In the genomic region with DNA sequence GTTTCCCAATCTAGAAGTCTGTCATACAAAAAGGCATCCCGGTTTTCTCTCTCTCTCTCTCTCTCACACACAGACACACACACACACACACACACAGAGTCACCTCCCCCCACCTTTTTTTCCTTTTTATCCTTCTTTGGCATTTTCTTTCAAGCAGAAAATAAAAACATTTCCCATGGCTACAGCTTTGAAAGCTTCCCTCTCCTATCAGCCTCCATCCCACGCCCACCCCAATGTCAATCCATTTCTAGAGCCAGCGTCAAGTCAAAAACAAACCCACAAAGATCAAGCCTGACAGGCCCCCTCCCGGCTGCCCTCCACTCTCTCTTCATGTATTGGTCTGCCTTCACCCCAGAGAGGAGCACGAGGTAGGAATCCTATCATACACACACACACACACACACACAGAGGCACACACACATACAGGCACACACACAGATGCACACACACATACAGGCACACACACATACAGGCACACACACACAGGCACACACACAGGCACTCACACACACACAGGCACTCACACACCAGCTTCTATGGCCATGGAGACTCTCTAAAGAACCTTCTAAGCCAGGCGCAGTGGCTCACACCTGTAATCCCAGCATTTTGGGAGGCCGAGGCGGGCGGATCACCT, we compare ENCODE assay signal across 2 cellular contexts.
TF ChIP-seq lines count a peak whose summit lies in the region.

No MANE protein-coding gene starts in this region.

TF ChIP-seq in HEK293, 187 proteins besides CTCF, POLR2A, EP300 and RAD21 (continued from another document and continues in another):
- TF ChIP-seq, protein P1, sequence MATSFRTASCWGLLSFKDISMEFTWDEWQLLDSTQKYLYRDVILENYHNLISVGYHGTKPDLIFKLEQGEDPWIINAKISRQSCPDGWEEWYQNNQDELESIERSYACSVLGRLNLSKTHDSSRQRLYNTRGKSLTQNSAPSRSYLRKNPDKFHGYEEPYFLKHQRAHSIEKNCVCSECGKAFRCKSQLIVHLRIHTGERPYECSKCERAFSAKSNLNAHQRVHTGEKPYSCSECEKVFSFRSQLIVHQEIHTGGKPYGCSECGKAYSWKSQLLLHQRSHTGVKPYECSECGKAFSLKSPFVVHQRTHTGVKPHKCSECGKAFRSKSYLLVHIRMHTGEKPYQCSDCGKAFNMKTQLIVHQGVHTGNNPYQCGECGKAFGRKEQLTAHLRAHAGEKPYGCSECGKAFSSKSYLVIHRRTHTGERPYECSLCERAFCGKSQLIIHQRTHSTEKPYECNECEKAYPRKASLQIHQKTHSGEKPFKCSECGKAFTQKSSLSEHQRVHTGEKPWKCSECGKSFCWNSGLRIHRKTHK (tag by site-specific recombination; IDR thresholded peaks at IDR 0.05) = no peak
- TF ChIP-seq, protein P2, sequence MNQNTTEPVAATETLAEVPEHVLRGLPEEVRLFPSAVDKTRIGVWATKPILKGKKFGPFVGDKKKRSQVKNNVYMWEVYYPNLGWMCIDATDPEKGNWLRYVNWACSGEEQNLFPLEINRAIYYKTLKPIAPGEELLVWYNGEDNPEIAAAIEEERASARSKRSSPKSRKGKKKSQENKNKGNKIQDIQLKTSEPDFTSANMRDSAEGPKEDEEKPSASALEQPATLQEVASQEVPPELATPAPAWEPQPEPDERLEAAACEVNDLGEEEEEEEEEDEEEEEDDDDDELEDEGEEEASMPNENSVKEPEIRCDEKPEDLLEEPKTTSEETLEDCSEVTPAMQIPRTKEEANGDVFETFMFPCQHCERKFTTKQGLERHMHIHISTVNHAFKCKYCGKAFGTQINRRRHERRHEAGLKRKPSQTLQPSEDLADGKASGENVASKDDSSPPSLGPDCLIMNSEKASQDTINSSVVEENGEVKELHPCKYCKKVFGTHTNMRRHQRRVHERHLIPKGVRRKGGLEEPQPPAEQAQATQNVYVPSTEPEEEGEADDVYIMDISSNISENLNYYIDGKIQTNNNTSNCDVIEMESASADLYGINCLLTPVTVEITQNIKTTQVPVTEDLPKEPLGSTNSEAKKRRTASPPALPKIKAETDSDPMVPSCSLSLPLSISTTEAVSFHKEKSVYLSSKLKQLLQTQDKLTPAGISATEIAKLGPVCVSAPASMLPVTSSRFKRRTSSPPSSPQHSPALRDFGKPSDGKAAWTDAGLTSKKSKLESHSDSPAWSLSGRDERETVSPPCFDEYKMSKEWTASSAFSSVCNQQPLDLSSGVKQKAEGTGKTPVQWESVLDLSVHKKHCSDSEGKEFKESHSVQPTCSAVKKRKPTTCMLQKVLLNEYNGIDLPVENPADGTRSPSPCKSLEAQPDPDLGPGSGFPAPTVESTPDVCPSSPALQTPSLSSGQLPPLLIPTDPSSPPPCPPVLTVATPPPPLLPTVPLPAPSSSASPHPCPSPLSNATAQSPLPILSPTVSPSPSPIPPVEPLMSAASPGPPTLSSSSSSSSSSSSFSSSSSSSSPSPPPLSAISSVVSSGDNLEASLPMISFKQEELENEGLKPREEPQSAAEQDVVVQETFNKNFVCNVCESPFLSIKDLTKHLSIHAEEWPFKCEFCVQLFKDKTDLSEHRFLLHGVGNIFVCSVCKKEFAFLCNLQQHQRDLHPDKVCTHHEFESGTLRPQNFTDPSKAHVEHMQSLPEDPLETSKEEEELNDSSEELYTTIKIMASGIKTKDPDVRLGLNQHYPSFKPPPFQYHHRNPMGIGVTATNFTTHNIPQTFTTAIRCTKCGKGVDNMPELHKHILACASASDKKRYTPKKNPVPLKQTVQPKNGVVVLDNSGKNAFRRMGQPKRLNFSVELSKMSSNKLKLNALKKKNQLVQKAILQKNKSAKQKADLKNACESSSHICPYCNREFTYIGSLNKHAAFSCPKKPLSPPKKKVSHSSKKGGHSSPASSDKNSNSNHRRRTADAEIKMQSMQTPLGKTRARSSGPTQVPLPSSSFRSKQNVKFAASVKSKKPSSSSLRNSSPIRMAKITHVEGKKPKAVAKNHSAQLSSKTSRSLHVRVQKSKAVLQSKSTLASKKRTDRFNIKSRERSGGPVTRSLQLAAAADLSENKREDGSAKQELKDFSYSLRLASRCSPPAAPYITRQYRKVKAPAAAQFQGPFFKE (tag by site-specific recombination; IDR thresholded peaks at IDR 0.05; ENCODE audit: borderline replicate concordance) = no peak
- TF ChIP-seq, protein P3, sequence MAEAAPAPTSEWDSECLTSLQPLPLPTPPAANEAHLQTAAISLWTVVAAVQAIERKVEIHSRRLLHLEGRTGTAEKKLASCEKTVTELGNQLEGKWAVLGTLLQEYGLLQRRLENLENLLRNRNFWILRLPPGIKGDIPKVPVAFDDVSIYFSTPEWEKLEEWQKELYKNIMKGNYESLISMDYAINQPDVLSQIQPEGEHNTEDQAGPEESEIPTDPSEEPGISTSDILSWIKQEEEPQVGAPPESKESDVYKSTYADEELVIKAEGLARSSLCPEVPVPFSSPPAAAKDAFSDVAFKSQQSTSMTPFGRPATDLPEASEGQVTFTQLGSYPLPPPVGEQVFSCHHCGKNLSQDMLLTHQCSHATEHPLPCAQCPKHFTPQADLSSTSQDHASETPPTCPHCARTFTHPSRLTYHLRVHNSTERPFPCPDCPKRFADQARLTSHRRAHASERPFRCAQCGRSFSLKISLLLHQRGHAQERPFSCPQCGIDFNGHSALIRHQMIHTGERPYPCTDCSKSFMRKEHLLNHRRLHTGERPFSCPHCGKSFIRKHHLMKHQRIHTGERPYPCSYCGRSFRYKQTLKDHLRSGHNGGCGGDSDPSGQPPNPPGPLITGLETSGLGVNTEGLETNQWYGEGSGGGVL (tag by site-specific recombination; IDR thresholded peaks at IDR 0.05) = peak; percentile 40; the same call in 1 of the 2 replicates
- TF ChIP-seq ZNF133 (tag by site-specific recombination; IDR thresholded peaks at IDR 0.05) (0 out of 2 replicates have a peak, but pooled peaks have one; percentile 15), ZNF544 (tag by site-specific recombination; IDR thresholded peaks at IDR 0.05) (no peak), ZNF335 (tag by site-specific recombination; conservative IDR thresholded peaks at IDR 0.05) (no peak), ZNF426 (tag by site-specific recombination; IDR thresholded peaks at IDR 0.05) (no peak), ZBTB8A (tag by site-specific recombination; IDR thresholded peaks at IDR 0.05) (no peak), ZNF221 (tag by site-specific recombination; IDR thresholded peaks at IDR 0.05; ENCODE audit: borderline replicate concordance) (no peak), KLF8 (tag by site-specific recombination; IDR thresholded peaks at IDR 0.05) (0 out of 2 replicates have a peak, but pooled peaks have one; percentile 15), ZNF561 (tag by site-specific recombination; IDR thresholded peaks at IDR 0.05; ENCODE audit: borderline replicate concordance) (no peak), ZNF157 (tag by site-specific recombination; IDR thresholded peaks at IDR 0.05) (no peak), ZFP69B (tag by site-specific recombination; IDR thresholded peaks at IDR 0.05) (no peak), KLF16 (tag by site-specific recombination; IDR thresholded peaks at IDR 0.05) (no peak), ZBTB20 (tag by site-specific recombination; IDR thresholded peaks at IDR 0.05) (no peak)
- TF ChIP-seq, protein P4, sequence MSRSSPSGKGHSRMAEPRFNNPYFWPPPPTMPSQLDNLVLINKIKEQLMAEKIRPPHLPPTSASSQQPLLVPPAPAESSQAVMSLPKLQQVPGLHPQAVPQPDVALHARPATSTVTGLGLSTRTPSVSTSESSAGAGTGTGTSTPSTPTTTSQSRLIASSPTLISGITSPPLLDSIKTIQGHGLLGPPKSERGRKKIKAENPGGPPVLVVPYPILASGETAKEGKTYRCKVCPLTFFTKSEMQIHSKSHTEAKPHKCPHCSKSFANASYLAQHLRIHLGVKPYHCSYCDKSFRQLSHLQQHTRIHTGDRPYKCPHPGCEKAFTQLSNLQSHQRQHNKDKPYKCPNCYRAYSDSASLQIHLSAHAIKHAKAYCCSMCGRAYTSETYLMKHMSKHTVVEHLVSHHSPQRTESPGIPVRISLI (tag by site-specific recombination; IDR thresholded peaks at IDR 0.05) = no peak

TF ChIP-seq in WTC11, 78 proteins besides CTCF, POLR2A, EP300 and RAD21 (continued from another document and continues in another):
- TF ChIP-seq, protein P5, sequence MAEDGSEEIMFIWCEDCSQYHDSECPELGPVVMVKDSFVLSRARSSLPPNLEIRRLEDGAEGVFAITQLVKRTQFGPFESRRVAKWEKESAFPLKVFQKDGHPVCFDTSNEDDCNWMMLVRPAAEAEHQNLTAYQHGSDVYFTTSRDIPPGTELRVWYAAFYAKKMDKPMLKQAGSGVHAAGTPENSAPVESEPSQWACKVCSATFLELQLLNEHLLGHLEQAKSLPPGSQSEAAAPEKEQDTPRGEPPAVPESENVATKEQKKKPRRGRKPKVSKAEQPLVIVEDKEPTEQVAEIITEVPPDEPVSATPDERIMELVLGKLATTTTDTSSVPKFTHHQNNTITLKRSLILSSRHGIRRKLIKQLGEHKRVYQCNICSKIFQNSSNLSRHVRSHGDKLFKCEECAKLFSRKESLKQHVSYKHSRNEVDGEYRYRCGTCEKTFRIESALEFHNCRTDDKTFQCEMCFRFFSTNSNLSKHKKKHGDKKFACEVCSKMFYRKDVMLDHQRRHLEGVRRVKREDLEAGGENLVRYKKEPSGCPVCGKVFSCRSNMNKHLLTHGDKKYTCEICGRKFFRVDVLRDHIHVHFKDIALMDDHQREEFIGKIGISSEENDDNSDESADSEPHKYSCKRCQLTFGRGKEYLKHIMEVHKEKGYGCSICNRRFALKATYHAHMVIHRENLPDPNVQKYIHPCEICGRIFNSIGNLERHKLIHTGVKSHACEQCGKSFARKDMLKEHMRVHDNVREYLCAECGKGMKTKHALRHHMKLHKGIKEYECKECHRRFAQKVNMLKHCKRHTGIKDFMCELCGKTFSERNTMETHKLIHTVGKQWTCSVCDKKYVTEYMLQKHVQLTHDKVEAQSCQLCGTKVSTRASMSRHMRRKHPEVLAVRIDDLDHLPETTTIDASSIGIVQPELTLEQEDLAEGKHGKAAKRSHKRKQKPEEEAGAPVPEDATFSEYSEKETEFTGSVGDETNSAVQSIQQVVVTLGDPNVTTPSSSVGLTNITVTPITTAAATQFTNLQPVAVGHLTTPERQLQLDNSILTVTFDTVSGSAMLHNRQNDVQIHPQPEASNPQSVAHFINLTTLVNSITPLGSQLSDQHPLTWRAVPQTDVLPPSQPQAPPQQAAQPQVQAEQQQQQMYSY (CRISPR knock-in tag; IDR thresholded peaks at IDR 0.05) = no peak
- TF ChIP-seq ZNF671 (CRISPR knock-in tag; IDR thresholded peaks at IDR 0.05) (no peak), EMX1 (CRISPR knock-in tag; IDR thresholded peaks at IDR 0.05) (no peak), RORB (CRISPR knock-in tag; IDR thresholded peaks at IDR 0.05) (no peak), GRHL2 (CRISPR knock-in tag; IDR thresholded peaks at IDR 0.05; ENCODE audit: insufficient replicate concordance, severe bottlenecking) (no peak), MXD4 (CRISPR knock-in tag; IDR thresholded peaks at IDR 0.05; ENCODE audit: borderline replicate concordance) (no peak), TCF7 (CRISPR knock-in tag; IDR thresholded peaks at IDR 0.05; ENCODE audit: low read depth) (no peak)
- TF ChIP-seq, protein P6, sequence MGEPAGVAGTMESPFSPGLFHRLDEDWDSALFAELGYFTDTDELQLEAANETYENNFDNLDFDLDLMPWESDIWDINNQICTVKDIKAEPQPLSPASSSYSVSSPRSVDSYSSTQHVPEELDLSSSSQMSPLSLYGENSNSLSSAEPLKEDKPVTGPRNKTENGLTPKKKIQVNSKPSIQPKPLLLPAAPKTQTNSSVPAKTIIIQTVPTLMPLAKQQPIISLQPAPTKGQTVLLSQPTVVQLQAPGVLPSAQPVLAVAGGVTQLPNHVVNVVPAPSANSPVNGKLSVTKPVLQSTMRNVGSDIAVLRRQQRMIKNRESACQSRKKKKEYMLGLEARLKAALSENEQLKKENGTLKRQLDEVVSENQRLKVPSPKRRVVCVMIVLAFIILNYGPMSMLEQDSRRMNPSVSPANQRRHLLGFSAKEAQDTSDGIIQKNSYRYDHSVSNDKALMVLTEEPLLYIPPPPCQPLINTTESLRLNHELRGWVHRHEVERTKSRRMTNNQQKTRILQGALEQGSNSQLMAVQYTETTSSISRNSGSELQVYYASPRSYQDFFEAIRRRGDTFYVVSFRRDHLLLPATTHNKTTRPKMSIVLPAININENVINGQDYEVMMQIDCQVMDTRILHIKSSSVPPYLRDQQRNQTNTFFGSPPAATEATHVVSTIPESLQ (CRISPR knock-in tag; IDR thresholded peaks at IDR 0.05) = no peak
- TF ChIP-seq, protein P7, sequence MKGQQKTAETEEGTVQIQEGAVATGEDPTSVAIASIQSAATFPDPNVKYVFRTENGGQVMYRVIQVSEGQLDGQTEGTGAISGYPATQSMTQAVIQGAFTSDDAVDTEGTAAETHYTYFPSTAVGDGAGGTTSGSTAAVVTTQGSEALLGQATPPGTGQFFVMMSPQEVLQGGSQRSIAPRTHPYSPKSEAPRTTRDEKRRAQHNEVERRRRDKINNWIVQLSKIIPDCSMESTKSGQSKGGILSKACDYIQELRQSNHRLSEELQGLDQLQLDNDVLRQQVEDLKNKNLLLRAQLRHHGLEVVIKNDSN (CRISPR knock-in tag; IDR thresholded peaks at IDR 0.05) = no peak
- TF ChIP-seq, protein P8, sequence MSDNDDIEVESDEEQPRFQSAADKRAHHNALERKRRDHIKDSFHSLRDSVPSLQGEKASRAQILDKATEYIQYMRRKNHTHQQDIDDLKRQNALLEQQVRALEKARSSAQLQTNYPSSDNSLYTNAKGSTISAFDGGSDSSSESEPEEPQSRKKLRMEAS (CRISPR knock-in tag; IDR thresholded peaks at IDR 0.05) = no peak
- TF ChIP-seq, protein P9, sequence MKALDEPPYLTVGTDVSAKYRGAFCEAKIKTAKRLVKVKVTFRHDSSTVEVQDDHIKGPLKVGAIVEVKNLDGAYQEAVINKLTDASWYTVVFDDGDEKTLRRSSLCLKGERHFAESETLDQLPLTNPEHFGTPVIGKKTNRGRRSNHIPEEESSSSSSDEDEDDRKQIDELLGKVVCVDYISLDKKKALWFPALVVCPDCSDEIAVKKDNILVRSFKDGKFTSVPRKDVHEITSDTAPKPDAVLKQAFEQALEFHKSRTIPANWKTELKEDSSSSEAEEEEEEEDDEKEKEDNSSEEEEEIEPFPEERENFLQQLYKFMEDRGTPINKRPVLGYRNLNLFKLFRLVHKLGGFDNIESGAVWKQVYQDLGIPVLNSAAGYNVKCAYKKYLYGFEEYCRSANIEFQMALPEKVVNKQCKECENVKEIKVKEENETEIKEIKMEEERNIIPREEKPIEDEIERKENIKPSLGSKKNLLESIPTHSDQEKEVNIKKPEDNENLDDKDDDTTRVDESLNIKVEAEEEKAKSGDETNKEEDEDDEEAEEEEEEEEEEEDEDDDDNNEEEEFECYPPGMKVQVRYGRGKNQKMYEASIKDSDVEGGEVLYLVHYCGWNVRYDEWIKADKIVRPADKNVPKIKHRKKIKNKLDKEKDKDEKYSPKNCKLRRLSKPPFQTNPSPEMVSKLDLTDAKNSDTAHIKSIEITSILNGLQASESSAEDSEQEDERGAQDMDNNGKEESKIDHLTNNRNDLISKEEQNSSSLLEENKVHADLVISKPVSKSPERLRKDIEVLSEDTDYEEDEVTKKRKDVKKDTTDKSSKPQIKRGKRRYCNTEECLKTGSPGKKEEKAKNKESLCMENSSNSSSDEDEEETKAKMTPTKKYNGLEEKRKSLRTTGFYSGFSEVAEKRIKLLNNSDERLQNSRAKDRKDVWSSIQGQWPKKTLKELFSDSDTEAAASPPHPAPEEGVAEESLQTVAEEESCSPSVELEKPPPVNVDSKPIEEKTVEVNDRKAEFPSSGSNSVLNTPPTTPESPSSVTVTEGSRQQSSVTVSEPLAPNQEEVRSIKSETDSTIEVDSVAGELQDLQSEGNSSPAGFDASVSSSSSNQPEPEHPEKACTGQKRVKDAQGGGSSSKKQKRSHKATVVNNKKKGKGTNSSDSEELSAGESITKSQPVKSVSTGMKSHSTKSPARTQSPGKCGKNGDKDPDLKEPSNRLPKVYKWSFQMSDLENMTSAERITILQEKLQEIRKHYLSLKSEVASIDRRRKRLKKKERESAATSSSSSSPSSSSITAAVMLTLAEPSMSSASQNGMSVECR (CRISPR knock-in tag; IDR thresholded peaks at IDR 0.05; ENCODE audit: borderline replicate concordance) = no peak
